8 cellular contexts compared by ENCODE assay signal in the genomic region with DNA sequence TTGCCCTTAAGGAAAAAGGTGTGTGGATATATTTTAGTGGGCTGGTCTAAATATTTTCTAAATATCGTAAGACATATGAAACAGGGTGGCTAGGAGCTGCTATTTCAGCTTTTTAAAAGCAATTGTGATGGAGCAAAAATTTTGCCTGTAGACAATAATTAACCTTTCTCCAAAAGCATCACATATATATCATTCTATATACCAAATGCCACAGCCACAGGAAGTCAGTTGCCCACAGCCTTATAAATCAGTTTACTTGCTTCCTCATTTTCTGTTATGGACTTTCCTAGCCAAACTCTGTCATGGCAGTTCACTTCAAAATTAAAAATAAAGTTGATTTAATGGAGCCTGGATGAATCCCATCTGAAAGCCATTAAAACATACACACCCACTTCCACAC.
DNase-seq lines count a peak whose midpoint lies in the region; ATAC-seq and TF ChIP-seq lines count a peak whose summit lies in the region.

No MANE protein-coding gene starts in this region.

- H3K4me3 ChIP-seq in heart right ventricle (peak overlapping the region in 3 of 10 donors; percentile 7 to 32 (median 8)), right cardiac atrium (ENCODE audit: low read length) (no peak overlapping the region), mesodermal cell (ENCODE audit: extremely low read depth, insufficient read depth, low read length, poor library complexity, severe bottlenecking) (no peak overlapping the region), WERI-Rb-1 (ENCODE audit: low read depth, low read length) (no peak overlapping the region)

- DNase-seq in heart right ventricle = no peak
- DNase-seq in right cardiac atrium = no peak
- no peak for DNase-seq in WTC11 (ENCODE audit: low spot score)
- no peak for DNase-seq in WERI-Rb-1
- no peak for DNase-seq in SW480 (ENCODE audit: low spot score)
- DNase-seq in stimulated activated CD4-positive, alpha-beta T cell treated with anti-CD3 and anti-CD28 coated beads, Interleukin-12 subunit alpha, Interleukin-12 subunit beta, amount 100 ng/mL, for 4 hours = no peak

- H3K4me1 ChIP-seq in heart right ventricle = peaks cover 0 to 40% (median 9%) of the 10 kb centered on the region in 9 donors
- no peaks in the 10 kb centered on the region for H3K4me1 ChIP-seq in right cardiac atrium (ENCODE audit: control insufficient read depth, insufficient read depth, low read length)
- peaks cover 15% of the 10 kb centered on the region for H3K4me1 ChIP-seq in mesodermal cell (ENCODE audit: control insufficient read depth, insufficient read depth, low read length, poor library complexity, severe bottlenecking)

- peaks cover 78% of the 10 kb centered on the region for H3K4me1 Mint-ChIP-seq in WTC11

- peak overlapping the region; percentile 95 for H3K27ac Mint-ChIP-seq in WTC11

- H3K4me3 Mint-ChIP-seq in WTC11 = peak overlapping the region; percentile 60

- H3K9me3 Mint-ChIP-seq in WTC11 = no peaks in the 10 kb centered on the region

- H3K27ac ChIP-seq in heart right ventricle (peak overlapping the region in 8 of 10 donors; percentile 36 to 88 (median 76)), right cardiac atrium (ENCODE audit: low read length) (no peak overlapping the region), mesodermal cell (ENCODE audit: low read depth, low read length, severe bottlenecking) (peak overlapping the region; percentile 62), WERI-Rb-1 (no peak overlapping the region)

- H3K9me3 ChIP-seq in heart right ventricle (no peaks in the 10 kb centered on the region), right cardiac atrium (ENCODE audit: control insufficient read depth, low read length) (no peaks in the 10 kb centered on the region), mesodermal cell (ENCODE audit: control insufficient read depth, low read length) (no peaks in the 10 kb centered on the region), WERI-Rb-1 (ENCODE audit: severe bottlenecking) (no peaks in the 10 kb centered on the region)

- no peak for TF ChIP-seq CTCF in heart right ventricle (IDR thresholded peaks at IDR 0.05)
- TF ChIP-seq CTCF in WTC11 (IDR thresholded peaks at IDR 0.05) = no peak
- no peak for TF ChIP-seq CTCF in WERI-Rb-1 (IDR thresholded peaks at IDR 0.05; ENCODE audit: low read depth, low read length)

- H3K36me3 ChIP-seq in heart right ventricle (no peaks in the 10 kb centered on the region), mesodermal cell (ENCODE audit: control insufficient read depth, insufficient read depth, low read length) (no peaks in the 10 kb centered on the region), WERI-Rb-1 (no peaks in the 10 kb centered on the region)

- intact Hi-C loops in heart right ventricle (cut with DNase I) (loop anchor here in 8 of 10 donors (2.0 to 10.0 kb wide), 8 partner anchors 100 to 480 kb away; a partner anchor contains a TSS), right cardiac atrium (cut with DNase I) (loop anchor here (5.0 to 10.0 kb wide), 5 partner anchors 165 to 480 kb away; no protein-coding TSS in a partner anchor)

- WGBS in heart right ventricle, 2 donors = 39 to 97% methylated on average over 1 of the region's 1 CpG
- WGBS in right cardiac atrium = 37% methylated on average over 1 of the region's 1 CpG
- WGBS in mesodermal cell (ENCODE audit: insufficient coverage in 2 of 2), 2 experiments = 80 to 100% methylated on average over 1 of the region's 1 CpG

- no peaks in the 10 kb centered on the region for H3K27me3 Mint-ChIP-seq in WTC11 (ENCODE audit: low read depth)

- CTCF ChIA-PET in WTC11 (lab: Charles Lee) = no interaction called here

- POLR2A ChIA-PET in WTC11 (lab: Charles Lee) = no interaction called here

- no peaks in the 10 kb centered on the region for H3K27me3 ChIP-seq in heart right ventricle
- H3K27me3 ChIP-seq in right cardiac atrium (ENCODE audit: control insufficient read depth, insufficient read depth) = no peaks in the 10 kb centered on the region
- no peaks in the 10 kb centered on the region for H3K27me3 ChIP-seq in WERI-Rb-1 (ENCODE audit: insufficient read depth, low read depth, severe bottlenecking)

- no peaks in the 10 kb centered on the region for H3K36me3 Mint-ChIP-seq in WTC11

- ATAC-seq in heart right ventricle = no peak
- ATAC-seq in right cardiac atrium = no peak
- peak; percentile 77 for ATAC-seq in HG03175 (IDR thresholded peaks at IDR 0.05; ENCODE audit: unreplicated experiment)
- ATAC-seq in WTC11 = no peak

TF ChIP-seq in WTC11, 78 proteins besides CTCF, POLR2A, EP300 and RAD21:
- no peak for TF ChIP-seq ZNF121 (CRISPR knock-in tag; IDR thresholded peaks at IDR 0.05)
- TF ChIP-seq ZNF416 (CRISPR knock-in tag; IDR thresholded peaks at IDR 0.05) = no peak
- no peak for TF ChIP-seq SMAD4 (CRISPR knock-in tag; IDR thresholded peaks at IDR 0.05)
- TF ChIP-seq, protein P1, sequence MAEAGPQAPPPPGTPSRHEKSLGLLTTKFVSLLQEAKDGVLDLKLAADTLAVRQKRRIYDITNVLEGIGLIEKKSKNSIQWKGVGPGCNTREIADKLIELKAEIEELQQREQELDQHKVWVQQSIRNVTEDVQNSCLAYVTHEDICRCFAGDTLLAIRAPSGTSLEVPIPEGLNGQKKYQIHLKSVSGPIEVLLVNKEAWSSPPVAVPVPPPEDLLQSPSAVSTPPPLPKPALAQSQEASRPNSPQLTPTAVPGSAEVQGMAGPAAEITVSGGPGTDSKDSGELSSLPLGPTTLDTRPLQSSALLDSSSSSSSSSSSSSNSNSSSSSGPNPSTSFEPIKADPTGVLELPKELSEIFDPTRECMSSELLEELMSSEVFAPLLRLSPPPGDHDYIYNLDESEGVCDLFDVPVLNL (CRISPR knock-in tag; IDR thresholded peaks at IDR 0.05; ENCODE audit: borderline replicate concordance, low read depth) = no peak
- no peak for TF ChIP-seq NFATC4 (CRISPR knock-in tag; IDR thresholded peaks at IDR 0.05)
- TF ChIP-seq FOXJ3 (CRISPR knock-in tag; IDR thresholded peaks at IDR 0.05; ENCODE audit: borderline replicate concordance) = no peak
- TF ChIP-seq ELF4 (CRISPR knock-in tag; IDR thresholded peaks at IDR 0.05; ENCODE audit: low read depth) = no peak

Comparison
In these comparisons a context has a peak if more than half of its experiments do, and no peak if none do; other contexts are left out.
1. H3K27ac ChIP-seq: peak in heart right ventricle (8 of 10) and mesodermal cell (single experiment); none in right cardiac atrium (single experiment) and WERI-Rb-1 (single experiment).